8 cellular contexts compared by ENCODE assay signal in genomic region chr13:112968380-112968909, GRCh38. TPM values are rescaled to one million over a fixed set of nuclear protein-coding genes. Genes with fewer than 3 reads are reported as not detected.
DNase-seq lines count a peak whose midpoint lies in the region; ATAC-seq lines count a peak whose summit lies in the region.

No MANE protein-coding gene starts in this region.

- no peak overlapping the region for H4K8ac ChIP-seq in neuronal stem cell (ENCODE audit: low read depth, low read length)

- peak; percentile 59 for ATAC-seq in esophagus mucosa

- H3K23ac ChIP-seq in neuronal stem cell (ENCODE audit: low read depth, low read length, poor library complexity): peak overlapping the region; percentile 80

- H3K27me3 Mint-ChIP-seq in CD4-positive, alpha-beta memory T cell: no peaks in the 10 kb centered on the region

- H3K9ac ChIP-seq in neuronal stem cell (ENCODE audit: low read depth, low read length, poor library complexity): peak overlapping the region; percentile 50

- intact Hi-C loops in CD4-positive, alpha-beta memory T cell (cut with micrococcal nuclease): loop anchor here (1.0 to 2.0 kb wide), 2 partner anchors 240 to 328 kb away; partner anchors contain the start of genes LAMP1 and PCID2

- peak overlapping the region; percentile 31 to 86 (median 77) for H3K27ac Mint-ChIP-seq in CD4-positive, alpha-beta memory T cell

- peaks cover 0 to 6% of the 10 kb centered on the region in 2 donors for H3K36me3 Mint-ChIP-seq in CD4-positive, alpha-beta memory T cell

- no peak overlapping the region for H4K91ac ChIP-seq in neuronal stem cell (ENCODE audit: low read depth, low read length, poor library complexity)

- H3K4me3 Mint-ChIP-seq in CD4-positive, alpha-beta memory T cell: peak overlapping the region; percentile 79 to 91 (median 84)

- peak overlapping the region; percentile 93 for H2BK12ac ChIP-seq in neuronal stem cell (ENCODE audit: low read length)

- POLR2A ChIA-PET in CD4-positive, alpha-beta memory T cell (lab: Charles Lee; ENCODE audit: partially characterized antibody): interaction anchor here (0.8 to 2.3 kb wide), 2 partner anchors 25 to 240 kb away, joined by 3 to 22 read pairs; partner anchors contain the start of genes CUL4A and PCID2

- H2AK5ac ChIP-seq in neuronal stem cell (ENCODE audit: low read depth, low read length): peak overlapping the region; percentile 77

- no peaks in the 10 kb centered on the region for H3K36me3 ChIP-seq in CD4-positive, alpha-beta memory T cell (ENCODE audit: insufficient read depth, low read length)
- H3K36me3 ChIP-seq in neuronal stem cell (replicated peaks in 1 of 2; ENCODE audit: control insufficient read depth in 2 of 2, insufficient read depth in 2 of 2, low read length in 2 of 2): peaks cover 0 to 4% of the 10 kb centered on the region in 2 donors
- H3K36me3 ChIP-seq in urinary bladder (ENCODE audit: insufficient read depth): no peaks in the 10 kb centered on the region

- peak overlapping the region; percentile 85 for H2AFZ ChIP-seq in neuronal stem cell (ENCODE audit: low read length)

- no peak overlapping the region for H3K4ac ChIP-seq in neuronal stem cell (ENCODE audit: low read length)

- no peaks in the 10 kb centered on the region for H3K9me3 Mint-ChIP-seq in CD4-positive, alpha-beta memory T cell

- peak overlapping the region; percentile 34 for H2BK120ac ChIP-seq in neuronal stem cell (ENCODE audit: low read depth, low read length)

- no peak overlapping the region for H2BK15ac ChIP-seq in neuronal stem cell (ENCODE audit: low read length)

- peak overlapping the region; percentile 81 for H3K18ac ChIP-seq in neuronal stem cell (ENCODE audit: low read length)

- H3K4me2 ChIP-seq in neuronal stem cell (ENCODE audit: insufficient read depth, low read length, poor library complexity, severe bottlenecking): peak overlapping the region; percentile 93

- H3K27me3 ChIP-seq in CD4-positive, alpha-beta memory T cell (ENCODE audit: insufficient read depth, low read length): no peaks in the 10 kb centered on the region
- H3K27me3 ChIP-seq in neuronal stem cell (ENCODE audit: control insufficient read depth in 3 of 3, insufficient read depth in 3 of 3, low read depth in 1 of 3, low read length in 3 of 3): peaks cover 0 to 10% (median 0%) of the 10 kb centered on the region in 3 experiments

- peak overlapping the region; percentile 50 for H3K14ac ChIP-seq in neuronal stem cell (ENCODE audit: low read length)

- peak; percentile 54 to 77 (median 67) for DNase-seq in CD4-positive, alpha-beta memory T cell
- DNase-seq in LoVo (ENCODE audit: low spot score): peak; percentile 61
- peak; percentile 51 for DNase-seq in activated CD4-positive, alpha-beta T cell treated with anti-CD3 and anti-CD28 coated beads, Interleukin-2, amount 50 U/mL, for 1 hour
- no peak for DNase-seq in neuronal stem cell (ENCODE audit: low spot score)
- DNase-seq in globus pallidus (ENCODE audit: low spot score): no peak
- DNase-seq in midbrain (lab: John Stamatoyannopoulos, UW): no peak

- H3K4me1 Mint-ChIP-seq in CD4-positive, alpha-beta memory T cell: peaks cover 19 to 34% (median 29%) of the 10 kb centered on the region in 4 donors

- H3K4me3 ChIP-seq in CD4-positive, alpha-beta memory T cell (ENCODE audit: low read length in 2 of 2): peak overlapping the region; percentile 11 to 62
- peak overlapping the region; percentile 56 to 81 for H3K4me3 ChIP-seq in neuronal stem cell (ENCODE audit: low read length in 2 of 2)
- H3K4me3 ChIP-seq in urinary bladder (ENCODE audit: low read depth, low read length): peak overlapping the region; percentile 61

- no peaks in the 10 kb centered on the region for H3K9me3 ChIP-seq in CD4-positive, alpha-beta memory T cell (ENCODE audit: control insufficient read depth in 1 of 2, low read length in 2 of 2)
- peaks cover 3 to 17% of the 10 kb centered on the region in 2 donors for H3K9me3 ChIP-seq in neuronal stem cell (replicated peaks in 1 of 2; ENCODE audit: control insufficient read depth in 2 of 2, insufficient read depth in 1 of 2, low read depth in 1 of 2, low read length in 2 of 2)

- H3K27ac ChIP-seq in CD4-positive, alpha-beta memory T cell (ENCODE audit: low read depth, low read length): peak overlapping the region; percentile 57
- no peak overlapping the region for H3K27ac ChIP-seq in neuronal stem cell (replicated peaks; ENCODE audit: low read length)
- peak overlapping the region; percentile 78 for H3K27ac ChIP-seq in urinary bladder (ENCODE audit: low read depth)

- CTCF ChIA-PET in CD4-positive, alpha-beta memory T cell (lab: Charles Lee; ENCODE audit: partially characterized antibody): interaction anchor here (0.9 kb wide), 1 partner anchor 25 kb away, joined by 5 read pairs; no protein-coding TSS in a partner anchor

- peaks cover 3% of the 10 kb centered on the region for H3K79me1 ChIP-seq in neuronal stem cell (ENCODE audit: low read depth, low read length)

- no peak overlapping the region for H2BK5ac ChIP-seq in neuronal stem cell (ENCODE audit: low read length)

- no CpG with 5 or more reads among the region's 52 CpGs for WGBS in neuronal stem cell (ENCODE audit: extremely low coverage in 2 of 2, insufficient read length in 2 of 2, insufficient replicate concordance in 1 of 2), 2 donors
- WGBS in urinary bladder: 6% methylated on average over 52 of the region's 52 CpGs

- peaks cover 18% of the 10 kb centered on the region for H3K4me1 ChIP-seq in CD4-positive, alpha-beta memory T cell (ENCODE audit: insufficient read depth, low read length)
- H3K4me1 ChIP-seq in neuronal stem cell (ENCODE audit: control insufficient read depth in 2 of 2, insufficient read depth in 1 of 2, low read depth in 1 of 2, low read length in 2 of 2) (peaks cover 7 to 11% of the 10 kb centered on the region in 2 donors), urinary bladder (ENCODE audit: insufficient read depth) (peaks cover 1% of the 10 kb centered on the region)

RNA-seq across cellular contexts. Expression of gene MCF2L, which starts 0.6 kb away (rescaled TPM):
- total RNA-seq in CD4-positive, alpha-beta memory T cell: 10 to 100 TPM; 17.5 to 18.9 TPM
- polyA plus RNA-seq in CD4-positive, alpha-beta memory T cell: 1 to 10 TPM in 1 of 2 donors, under 1 TPM in 1; 0.15 to 3.4 TPM
- total RNA-seq in esophagus mucosa (9.7 TPM), urinary bladder (15.3 TPM)
- 20.8 TPM for polyA plus RNA-seq in neuronal stem cell (2013, experiment 1 of 2)
- 20.3 TPM for polyA plus RNA-seq in neuronal stem cell (2013, experiment 2 of 2)
- polyA plus RNA-seq in urinary bladder: 31.7 TPM

Comparison
In these comparisons a context has a peak if more than half of its experiments do, and no peak if none do; other contexts are left out.
1. DNase-seq: peak in CD4-positive, alpha-beta memory T cell (5 of 5), LoVo (single experiment) and activated CD4-positive, alpha-beta T cell treated with anti-CD3 and anti-CD28 coated beads, Interleukin-2, amount 50 U/mL, for 1 hour (single experiment); none in neuronal stem cell (single experiment), globus pallidus (single experiment) and midbrain (single experiment).
2. Peak in every context shown above with its lines, with median percentiles within 50 percentile points of each other: H3K4me3 ChIP-seq.